Comparison of ENCODE assay signal across 18 cellular contexts in genomic region chr4:152516156-152516555, GRCh38. TPM values are rescaled to one million over a fixed set of nuclear protein-coding genes. Genes with fewer than 3 reads are reported as not detected.
A peak's percentile ranks its signal among the peaks of the same experiment; 100 is the strongest.
DNase-seq lines count a peak whose midpoint lies in the region; ATAC-seq and TF ChIP-seq lines count a peak whose summit lies in the region.
"Had no signal": no experiment of that assay in that cellular context is flagged by ENCODE, and none has a peak within 500 bp of the region (broad histone marks: within the 10 kb centered on the region; RNA-seq: fewer than 3 reads in every experiment).

No MANE protein-coding gene starts in this region.

- no peak for TF ChIP-seq RAD21 in SK-N-SH (IDR thresholded peaks at IDR 0.05; ENCODE audit: low read length)

- H3K36me3 Mint-ChIP-seq in GM23338 (ENCODE audit: low read depth): no peaks in the 10 kb centered on the region
- H3K36me3 Mint-ChIP-seq in activated CD4-positive, alpha-beta memory T cell treated with anti-CD3 and anti-CD28 coated beads for 36 hours: peaks cover 9% of the 10 kb centered on the region

- intact Hi-C loops in activated CD4-positive, alpha-beta memory T cell treated with anti-CD3 and anti-CD28 coated beads for 36 hours (cut with micrococcal nuclease): no loop called here

- ATAC-seq in GM23338 (peak; percentile 47), GM18858 (IDR thresholded peaks at IDR 0.05; ENCODE audit: unreplicated experiment) (no peak)
- ATAC-seq: effector memory CD8-positive, alpha-beta T cell; GM12878 had no signal

- H2AFZ ChIP-seq in ACC112 (ENCODE audit: low read length, unreplicated experiment) (no peak overlapping the region), GM23338 (no peak overlapping the region), SK-N-SH (ENCODE audit: low read depth) (no peak overlapping the region), fibroblast of lung (ENCODE audit: low read length) (no peak overlapping the region)

- H3K27ac ChIP-seq in ACC112 (ENCODE audit: low read depth, low read length): peak overlapping the region; percentile 59
- no peak overlapping the region for H3K27ac ChIP-seq in GM23338 (ENCODE audit: low read depth)
- peak overlapping the region; percentile 43 to 63; a peak in 3 of 4 replicates for H3K27ac ChIP-seq in SK-N-SH (ENCODE audit: low read depth in 2 of 2, low read length in 1 of 2)
- no peak overlapping the region for H3K27ac ChIP-seq in fibroblast of lung (ENCODE audit: insufficient read depth, low read length)

- peaks cover 19% of the 10 kb centered on the region for H3K4me1 ChIP-seq in ACC112 (ENCODE audit: control insufficient read depth, insufficient read depth, low read length, unreplicated experiment)
- H3K4me1 ChIP-seq in GM23338 (ENCODE audit: insufficient read depth): peaks cover 28% of the 10 kb centered on the region
- peaks cover 7 to 8% of the 10 kb centered on the region in 2 experiments; a peak in 3 of 4 replicates for H3K4me1 ChIP-seq in SK-N-SH (ENCODE audit: control insufficient read depth in 1 of 2, insufficient read depth in 2 of 2, low read depth in 1 of 2, low read length in 1 of 2)
- no peaks in the 10 kb centered on the region for H3K4me1 ChIP-seq in fibroblast of lung (ENCODE audit: control insufficient read depth, extremely low read depth, insufficient read depth, low read length)

- H3K9me2 ChIP-seq in GM23338 (ENCODE audit: insufficient read depth) (no peaks in the 10 kb centered on the region), SK-N-SH (no peaks in the 10 kb centered on the region)

- H3K79me2 ChIP-seq in ACC112 (ENCODE audit: control insufficient read depth, insufficient read depth, low read length, unreplicated experiment) (peaks cover 53% of the 10 kb centered on the region), GM23338 (replicated peaks; ENCODE audit: insufficient read depth) (peaks cover 94% of the 10 kb centered on the region), SK-N-SH (ENCODE audit: insufficient read depth) (peaks cover 93% of the 10 kb centered on the region), fibroblast of lung (ENCODE audit: control insufficient read depth, insufficient read depth, low read length) (peaks cover 11% of the 10 kb centered on the region)

- peaks cover 4% of the 10 kb centered on the region for H3K27me3 Mint-ChIP-seq in GM23338 (ENCODE audit: insufficient read depth, low read depth, poor library complexity)
- H3K27me3 Mint-ChIP-seq in activated CD4-positive, alpha-beta memory T cell treated with anti-CD3 and anti-CD28 coated beads for 36 hours: no peaks in the 10 kb centered on the region
- H3K27me3 Mint-ChIP-seq: activated CD4-positive, alpha-beta memory T cell treated with anti-CD3 and anti-CD28 coated beads, Interleukin-2, amount 10 ng/mL, durations not matched to agents 7 days and 5 days; effector memory CD8-positive, alpha-beta T cell had no signal

- CTCF ChIA-PET in SK-N-SH (lab: Yijun Ruan, JAX): interaction anchor here (0.6 to 3.2 kb wide), 4 partner anchors 15 to 172 kb away, joined by 3 to 17 read pairs (median 3); no protein-coding TSS in a partner anchor
- CTCF ChIA-PET in activated CD4-positive, alpha-beta memory T cell treated with anti-CD3 and anti-CD28 coated beads for 36 hours (lab: Charles Lee): interaction anchor here (7.2 kb wide), 1 partner anchor 16 kb away, joined by 43 read pairs; no protein-coding TSS in a partner anchor

- no peaks in the 10 kb centered on the region; the same call in 1 of the 2 replicates for H3K36me3 ChIP-seq in ACC112 (ENCODE audit: insufficient read depth, low read length)
- no peaks in the 10 kb centered on the region for H3K36me3 ChIP-seq in GM23338 (ENCODE audit: insufficient read depth)
- no peaks in the 10 kb centered on the region for H3K36me3 ChIP-seq in SK-N-SH (replicated peaks in 1 of 2; ENCODE audit: control insufficient read depth in 1 of 2, insufficient read depth in 2 of 2, low read length in 1 of 2)
- no peaks in the 10 kb centered on the region for H3K36me3 ChIP-seq in fibroblast of lung (ENCODE audit: control insufficient read depth, insufficient read depth, low read length)

- POLR2A ChIA-PET in SK-N-SH (lab: Yijun Ruan, JAX): no interaction called here
- POLR2A ChIA-PET in activated CD4-positive, alpha-beta memory T cell treated with anti-CD3 and anti-CD28 coated beads for 36 hours (lab: Charles Lee): no interaction called here

- DNase-seq in GM23338 (ENCODE audit: low spot score) (peak; percentile 30), SK-N-SH (no peak), fibroblast of lung (ENCODE audit: low read depth in 2 of 2) (peak in 1 of 2 donors; percentile 51), NCI-H446 (lab: John Stamatoyannopoulos, UW) (no peak), activated gamma-delta T cell (lab: John Stamatoyannopoulos, UW) (no peak)
- DNase-seq in activated CD4-positive, alpha-beta memory T cell treated with anti-CD3 and anti-CD28 coated beads for 36 hours: no peak
- DNase-seq: ACHN; activated CD4-positive, alpha-beta memory T cell treated with anti-CD3 and anti-CD28 coated beads, Interleukin-2, amount 10 ng/mL, durations not matched to agents 7 days and 5 days; activated T-cell treated with anti-CD3 and anti-CD28 coated beads, Interleukin-2, amount 50 U/mL, for 48 hours; central memory CD4-positive, alpha-beta T cell; effector memory CD8-positive, alpha-beta T cell; glutamatergic neuron; NCI-H1436; NCI-H446 treated with DMSO at 0.1 percent for 48 hours had no signal

- H3K4me3 Mint-ChIP-seq in GM23338: no peak overlapping the region
- H3K4me3 Mint-ChIP-seq in activated CD4-positive, alpha-beta memory T cell treated with anti-CD3 and anti-CD28 coated beads for 36 hours: no peak overlapping the region
- H3K4me3 Mint-ChIP-seq: activated CD4-positive, alpha-beta memory T cell treated with anti-CD3 and anti-CD28 coated beads, Interleukin-2, amount 10 ng/mL, durations not matched to agents 7 days and 5 days; effector memory CD8-positive, alpha-beta T cell; nephron had no signal

- no peaks in the 10 kb centered on the region for H3K9me3 Mint-ChIP-seq in GM23338
- no peaks in the 10 kb centered on the region for H3K9me3 Mint-ChIP-seq in activated CD4-positive, alpha-beta memory T cell treated with anti-CD3 and anti-CD28 coated beads for 36 hours
- H3K9me3 Mint-ChIP-seq: effector memory CD8-positive, alpha-beta T cell; nephron had no signal

- WGBS in SK-N-SH (ENCODE audit: low lambda C conversion rate): 64% methylated on average over 8 of the region's 8 CpGs

- H4K20me1 ChIP-seq in GM23338 (replicated peaks; ENCODE audit: insufficient read depth) (no peaks in the 10 kb centered on the region; the same call in 1 of the 2 replicates), SK-N-SH (ENCODE audit: insufficient read depth) (peaks cover 18% of the 10 kb centered on the region), fibroblast of lung (ENCODE audit: control insufficient read depth, extremely low read depth, insufficient read depth, low read length) (no peaks in the 10 kb centered on the region)

- peaks cover 35% of the 10 kb centered on the region for H3K4me1 Mint-ChIP-seq in GM23338
- H3K4me1 Mint-ChIP-seq in activated CD4-positive, alpha-beta memory T cell treated with anti-CD3 and anti-CD28 coated beads for 36 hours (ENCODE audit: low read depth): peaks cover 43% of the 10 kb centered on the region
- H3K4me1 Mint-ChIP-seq: nephron had no signal

- TF ChIP-seq CTCF in GM23338 (conservative IDR thresholded peaks at IDR 0.05; ENCODE audit: low read depth in 2 of 2): no peak
- TF ChIP-seq CTCF in SK-N-SH (IDR thresholded peaks at IDR 0.05): no peak
- TF ChIP-seq CTCF in fibroblast of lung (conservative IDR thresholded peaks at IDR 0.05 in 1 of 2, IDR thresholded peaks at IDR 0.05 in 1 of 2; ENCODE audit: low read depth in 1 of 2, low read length in 2 of 2): no peak

- H3K9me3 ChIP-seq in SK-N-SH (no peaks in the 10 kb centered on the region), fibroblast of lung (ENCODE audit: control insufficient read depth, insufficient read depth, low read depth, low read length) (no peaks in the 10 kb centered on the region)

- TF ChIP-seq EP300 in SK-N-SH (IDR thresholded peaks at IDR 0.05; ENCODE audit: borderline replicate concordance in 1 of 2, low read depth in 1 of 2, low read length in 1 of 2): no peak

- no peak overlapping the region for H3K9ac ChIP-seq in SK-N-SH
- H3K9ac ChIP-seq in fibroblast of lung (ENCODE audit: insufficient read depth, low read length): no peak overlapping the region

- peak overlapping the region; percentile 87; the same call in 1 of the 2 replicates for H3K27ac Mint-ChIP-seq in GM23338
- no peak overlapping the region for H3K27ac Mint-ChIP-seq in activated CD4-positive, alpha-beta memory T cell treated with anti-CD3 and anti-CD28 coated beads for 36 hours
- H3K27ac Mint-ChIP-seq: activated CD4-positive, alpha-beta memory T cell treated with anti-CD3 and anti-CD28 coated beads, Interleukin-2, amount 10 ng/mL, durations not matched to agents 7 days and 5 days; effector memory CD8-positive, alpha-beta T cell had no signal

- H3K27me3 ChIP-seq in ACC112 (ENCODE audit: insufficient read depth, low read length) (no peaks in the 10 kb centered on the region), GM23338 (ENCODE audit: insufficient read depth) (no peaks in the 10 kb centered on the region), SK-N-SH (ENCODE audit: insufficient read depth) (no peaks in the 10 kb centered on the region), fibroblast of lung (ENCODE audit: control insufficient read depth, insufficient read depth, low read length) (no peaks in the 10 kb centered on the region)

- H3K4me3 ChIP-seq in ACC112 (ENCODE audit: low read depth, low read length) (no peak overlapping the region), GM23338 (no peak overlapping the region), SK-N-SH (ENCODE audit: low read depth in 2 of 2, low read length in 1 of 2) (no peak overlapping the region), fibroblast of lung (replicated peaks in 1 of 4; ENCODE audit: control extremely low read depth in 1 of 4, insufficient read depth in 1 of 4, low read depth in 3 of 4, low read length in 4 of 4) (no peak overlapping the region)
- H3K4me3 ChIP-seq: GM12878 had no signal

- H3K4me2 ChIP-seq in GM23338: no peak overlapping the region
- H3K4me2 ChIP-seq in SK-N-SH: peak overlapping the region; percentile 66
- H3K4me2 ChIP-seq in fibroblast of lung (ENCODE audit: extremely low read depth, insufficient read depth, low read length): peak overlapping the region; percentile 1

- H3F3A ChIP-seq in GM23338 (replicated peaks; ENCODE audit: low read depth) (no peaks in the 10 kb centered on the region), SK-N-SH (replicated peaks; ENCODE audit: insufficient read depth) (peaks cover 5% of the 10 kb centered on the region)

RNA-seq across cellular contexts. Expression of gene FBXW7, which starts 19.7 kb away (rescaled TPM):
- 33.3 and 34.7 TPM in 2 replicates for total RNA-seq in GM23338 (2014; rRNA removed; shearing (Covaris generic))
- polyA plus RNA-seq in GM23338 (2016; fragmentation: Nextera tagmentation; extraction: Ambion mirVana): 22.0 and 25.8 TPM in 2 replicates
- 7.7 and 11.4 TPM in 2 replicates for polyA plus RNA-seq in SK-N-SH (2012; rRNA removed)
- 8.5 and 11.5 TPM in 2 replicates for polyA plus RNA-seq in SK-N-SH (2012; cell fraction: cytosol; rRNA removed)
- polyA plus RNA-seq in SK-N-SH (2012; cell fraction: nucleus; rRNA removed): 11.7 and 34.5 TPM in 2 replicates
- total RNA-seq in fibroblast of lung: 68.7 and 87.3 TPM in 2 replicates
- polyA plus RNA-seq in fibroblast of lung: 14.5 and 16.3 TPM in 2 replicates
- polyA plus RNA-seq in fibroblast of lung (2012): 11.8 and 13.9 TPM in 2 replicates
- 0.44 and 1.4 TPM in 2 replicates for polyA minus RNA-seq in fibroblast of lung (ENCODE audit: low replicate concordance)
- 10 to 100 TPM; 35.8 to 37.8 TPM for total RNA-seq in activated CD4-positive, alpha-beta memory T cell treated with anti-CD3 and anti-CD28 coated beads for 36 hours

Comparison
In these comparisons a context has a peak if more than half of its experiments do, and no peak if none do; other contexts are left out.
1. H3K27ac ChIP-seq: peak in ACC112 (single experiment) and SK-N-SH (2 of 2); none in GM23338 (single experiment) and fibroblast of lung (single experiment).